Comparison of ENCODE assay signal across 1 cellular context in genomic region chr6:137809895-137810553, GRCh38.
TF ChIP-seq lines count a peak whose summit lies in the region.

No MANE protein-coding gene starts in this region.

TF ChIP-seq in K562, 482 proteins besides CTCF, POLR2A, EP300 and RAD21:
- TF ChIP-seq NFRKB (IDR thresholded peaks at IDR 0.05; ENCODE audit: low read depth), result 0 out of 2 replicates have a peak, but pooled peaks have one; percentile 32
- TF ChIP-seq RAD51 (IDR thresholded peaks at IDR 0.05; ENCODE audit: borderline replicate concordance, low read depth), result 0 out of 2 replicates have a peak, but pooled peaks have one; percentile 6
- 0 out of 2 replicates have a peak, but pooled peaks have one; percentile 14 for TF ChIP-seq PYGO2 (tag; IDR thresholded peaks at IDR 0.05)
- TF ChIP-seq IRF9 (tag; IDR thresholded peaks at IDR 0.05), result 0 out of 2 replicates have a peak, but pooled peaks have one; percentile 4
- TF ChIP-seq MTA2 (IDR thresholded peaks at IDR 0.05; ENCODE audit: low read depth), result 0 out of 2 replicates have a peak, but pooled peaks have one; percentile 17
- TF ChIP-seq LARP7 (IDR thresholded peaks at IDR 0.05), result peak; percentile 23; the same call in 1 of the 2 replicates
- peak; percentile 99 for TF ChIP-seq ZNF512 (tag; IDR thresholded peaks at IDR 0.05)
- peak; percentile 28 for TF ChIP-seq ASH1L (IDR thresholded peaks at IDR 0.05; ENCODE audit: borderline replicate concordance, low read depth, partially characterized antibody)
- 0 out of 2 replicates have a peak, but pooled peaks have one; percentile 69 for TF ChIP-seq CGGBP1 (CRISPR knock-in tag; IDR thresholded peaks at IDR 0.05)
- TF ChIP-seq MAZ (CRISPR knock-in tag; conservative IDR thresholded peaks at IDR 0.05 in 1 of 2, IDR thresholded peaks at IDR 0.05 in 1 of 2), result 0 out of 4 replicates have a peak, but pooled peaks of 1 of the 2 experiments have one; percentile 3
- TF ChIP-seq U2AF1 (optimal IDR thresholded peaks at IDR 0.05; ENCODE audit: low read depth, low read length), result peak; percentile 37
- 0 out of 2 replicates have a peak, but pooled peaks have one; percentile 20 for TF ChIP-seq MTA1 (IDR thresholded peaks at IDR 0.05; ENCODE audit: borderline replicate concordance)
